Comparison of ENCODE assay signal across 21 cellular contexts in the genomic region with DNA sequence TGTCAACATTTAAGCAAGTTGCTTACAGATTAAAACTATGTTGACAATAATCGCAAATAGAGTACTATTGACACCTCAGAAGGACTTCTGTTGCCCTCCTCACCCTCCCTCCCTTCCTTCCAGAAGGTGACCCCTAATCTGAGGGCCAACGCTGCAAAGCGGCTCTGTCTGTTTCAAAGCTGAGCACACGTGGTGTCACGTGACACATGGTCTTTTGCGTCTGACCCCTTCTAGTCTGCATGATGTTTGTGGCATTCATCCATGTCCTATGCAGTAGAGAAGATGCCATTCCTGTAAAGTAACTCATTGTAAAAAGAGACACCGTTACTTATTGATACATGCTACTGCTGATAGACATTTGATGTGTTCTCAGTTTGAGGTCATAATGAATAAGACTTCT.
A peak's percentile ranks its signal among the peaks of the same experiment; 100 is the strongest.
DNase-seq lines count a peak whose midpoint lies in the region; FAIRE-seq and TF ChIP-seq lines count a peak whose summit lies in the region.
"Had no signal": no experiment of that assay in that cellular context is flagged by ENCODE, and none has a peak within 500 bp of the region (broad histone marks: within the 10 kb centered on the region; RNA-seq: fewer than 3 reads in every experiment).

No MANE protein-coding gene starts in this region.

- no peak for TF ChIP-seq POLR2A in adrenal gland (IDR thresholded peaks at IDR 0.05)

- H3K27ac ChIP-seq in adrenal gland (peak overlapping the region in 3 of 5 donors; percentile 32 to 82 (median 63)), keratinocyte (ENCODE audit: control insufficient read depth, insufficient read depth, low read length) (no peak overlapping the region), smooth muscle cell (ENCODE audit: low read depth) (peak overlapping the region; percentile 86)
- H3K27ac ChIP-seq: parathyroid adenoma had no signal

- peak; percentile 88 for FAIRE-seq in G401.6 (lab: Jason Lieb, UNC)
- FAIRE-seq in keratinocyte (lab: Jason Lieb, UNC) = peak; percentile 32
- FAIRE-seq: GM18507 had no signal

- TF ChIP-seq CTCF in adrenal gland (IDR thresholded peaks at IDR 0.05) = no peak
- TF ChIP-seq CTCF in keratinocyte (optimal IDR thresholded peaks at IDR 0.05 in 1 of 3, IDR thresholded peaks at IDR 0.05 in 1 of 3, conservative IDR thresholded peaks at IDR 0.05 in 1 of 3; ENCODE audit: extremely low read depth in 1 of 3, insufficient read depth in 2 of 3, low read length in 3 of 3) = no peak
- TF ChIP-seq CTCF in smooth muscle cell (IDR thresholded peaks at IDR 0.05; ENCODE audit: borderline replicate concordance, insufficient read depth, poor library complexity, severe bottlenecking) = no peak

- no peaks in the 10 kb centered on the region for H3K27me3 ChIP-seq in adrenal gland
- no peaks in the 10 kb centered on the region for H3K27me3 ChIP-seq in keratinocyte (ENCODE audit: control insufficient read depth, extremely low read depth, insufficient read depth, low read length)
- no peaks in the 10 kb centered on the region for H3K27me3 ChIP-seq in smooth muscle cell (ENCODE audit: low read depth)
- H3K27me3 ChIP-seq: dorsolateral prefrontal cortex, left lung, tibial nerve had no signal

- H3K79me2 ChIP-seq in keratinocyte (ENCODE audit: control insufficient read depth, insufficient read depth, low read length) (no peaks in the 10 kb centered on the region), smooth muscle cell (ENCODE audit: low read depth) (no peaks in the 10 kb centered on the region)
- H3K79me2 ChIP-seq: parathyroid adenoma had no signal

- H3K4me2 ChIP-seq in keratinocyte (ENCODE audit: control insufficient read depth, extremely low read depth, insufficient read depth, low read depth, low read length) = no peak overlapping the region
- H3K4me2 ChIP-seq in smooth muscle cell = peak overlapping the region; percentile 19

- WGBS in adrenal gland, 4 donors = 78 to 95% (median 87%) methylated on average over 7 of the region's 7 CpGs
- WGBS in smooth muscle cell (ENCODE audit: low lambda C conversion rate) = 80% methylated on average over 7 of the region's 7 CpGs

- no peak overlapping the region for H2AFZ ChIP-seq in keratinocyte (ENCODE audit: control insufficient read depth, low read length)
- H2AFZ ChIP-seq in smooth muscle cell (ENCODE audit: low read depth) = no peak overlapping the region
- H2AFZ ChIP-seq: parathyroid adenoma had no signal

- H3K9me3 ChIP-seq in adrenal gland (replicated peaks in 1 of 3) (no peaks in the 10 kb centered on the region), keratinocyte (ENCODE audit: control insufficient read depth, low read depth, low read length) (no peaks in the 10 kb centered on the region), smooth muscle cell (replicated peaks; ENCODE audit: low read depth) (no peaks in the 10 kb centered on the region)
- H3K9me3 ChIP-seq: left lung, tibial nerve had no signal

- no peaks in the 10 kb centered on the region for H3K9me1 ChIP-seq in keratinocyte (ENCODE audit: control insufficient read depth, extremely low read depth, insufficient read depth, low read length)

- H3K4me3 ChIP-seq in adrenal gland (no peak overlapping the region), keratinocyte (ENCODE audit: control insufficient read depth in 2 of 3, extremely low read depth in 1 of 3, insufficient read depth in 2 of 3, low read depth in 1 of 3, low read length in 3 of 3) (no peak overlapping the region), smooth muscle cell (no peak overlapping the region)
- H3K4me3 ChIP-seq: dorsolateral prefrontal cortex, left lung, tibial nerve had no signal

- no peaks in the 10 kb centered on the region for H3K4me1 ChIP-seq in adrenal gland (replicated peaks in 1 of 2)
- peaks cover 12% of the 10 kb centered on the region for H3K4me1 ChIP-seq in keratinocyte (ENCODE audit: control insufficient read depth, extremely low read depth, insufficient read depth, low read length)
- H3K4me1 ChIP-seq in smooth muscle cell (ENCODE audit: low read depth) = no peaks in the 10 kb centered on the region
- H3K4me1 ChIP-seq: left lung, parathyroid adenoma had no signal

- dilution Hi-C loops in keratinocyte (cut with MboI; ENCODE audit: extremely low pct_ligation_motif_present, low sequenced_read_pairs) = no loop called here

- H3F3A ChIP-seq in smooth muscle cell (ENCODE audit: low read depth) = peaks cover 8% of the 10 kb centered on the region

- no peak overlapping the region for H3K9ac ChIP-seq in keratinocyte (ENCODE audit: control insufficient read depth, extremely low read depth, insufficient read depth, low read length)
- peak overlapping the region; percentile 47 for H3K9ac ChIP-seq in smooth muscle cell (ENCODE audit: low read depth)
- H3K9ac ChIP-seq: parathyroid adenoma had no signal

- no peak for DNase-seq in adrenal gland
- DNase-seq in keratinocyte (ENCODE audit: low read depth, low spot score) = no peak
- DNase-seq in smooth muscle cell (lab: John Stamatoyannopoulos, UW; ENCODE audit: unreplicated experiment) = no peak
- no peak for DNase-seq in stimulated activated CD4-positive, alpha-beta T cell treated with anti-CD3 and anti-CD28 coated beads, Interleukin-4, amount 100 ng/mL, for 4 hours
- no peak for DNase-seq in effector CD4-positive, alpha-beta T cell
- DNase-seq in activated naive CD4-positive, alpha-beta T cell treated with Interleukin-2 at 50 U/mL for 16 hours = no peak
- no peak for DNase-seq in NCI-H82 (lab: John Stamatoyannopoulos, UW)
- DNase-seq: activated CD4-positive, alpha-beta memory T cell treated with anti-CD3 and anti-CD28 coated beads, Interleukin-2, amount 10 ng/mL, durations not matched to agents 7 days and 5 days; activated T-cell treated with anti-CD3 and anti-CD28 coated beads, Interleukin-2, amount 50 U/mL, for 72 hours; CD8-positive, alpha-beta T cell; DMS79; dorsolateral prefrontal cortex; KG1; left lung; naive B cell; NCI-H1930; NK-92 treated with Interleukin-12 subunit alpha and Interleukin-12 subunit beta, amount 100 ng/mL, for 24 hours had no signal

- H3K36me3 ChIP-seq in adrenal gland (replicated peaks in 1 of 2) (no peaks in the 10 kb centered on the region), keratinocyte (ENCODE audit: control insufficient read depth in 2 of 2, extremely low read depth in 1 of 2, insufficient read depth in 2 of 2, low read length in 2 of 2) (no peaks in the 10 kb centered on the region), smooth muscle cell (ENCODE audit: low read depth) (no peaks in the 10 kb centered on the region)
- H3K36me3 ChIP-seq: left lung, tibial nerve had no signal

- intact Hi-C loops in adrenal gland (cut with DNase I) = no loop called here

- H4K20me1 ChIP-seq in keratinocyte (ENCODE audit: control insufficient read depth, extremely low read depth, insufficient read depth, low read length) (no peaks in the 10 kb centered on the region), smooth muscle cell (ENCODE audit: low read depth) (no peaks in the 10 kb centered on the region)
